Comparison of ENCODE assay signal across 17 cellular contexts in the genomic region with DNA sequence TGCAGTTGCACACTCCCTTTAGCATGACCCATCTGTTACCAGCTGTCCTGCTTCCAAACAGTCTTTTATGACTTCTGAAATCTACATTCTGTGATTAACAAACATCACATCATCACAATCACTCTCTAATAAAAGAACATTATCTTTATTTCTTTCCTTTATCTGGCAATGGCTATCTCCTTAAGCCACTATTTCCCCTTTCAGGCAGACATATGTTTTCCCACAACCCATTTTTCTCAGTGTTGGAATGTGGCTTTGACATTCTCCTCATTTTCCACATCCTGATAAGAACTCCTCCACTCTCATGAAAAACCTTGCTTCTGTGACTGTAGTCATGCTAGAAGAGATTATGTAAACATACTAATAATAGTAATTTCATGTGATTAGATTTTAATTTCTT.
DNase-seq lines count a peak whose midpoint lies in the region; FAIRE-seq and TF ChIP-seq lines count a peak whose summit lies in the region.
"Had no signal": no experiment of that assay in that cellular context is flagged by ENCODE, and none has a peak within 500 bp of the region (broad histone marks: within the 10 kb centered on the region; RNA-seq: fewer than 3 reads in every experiment).

No MANE protein-coding gene starts in this region.

- H3K36me3 Mint-ChIP-seq in astrocyte (ENCODE audit: low read depth, unreplicated experiment): no peaks in the 10 kb centered on the region
- no peaks in the 10 kb centered on the region for H3K36me3 Mint-ChIP-seq in activated CD4-positive, alpha-beta memory T cell treated with anti-CD3 and anti-CD28 coated beads, Interleukin-2, amount 10 ng/mL, durations not matched to agents 7 days and 5 days (ENCODE audit: low read depth)
- no peaks in the 10 kb centered on the region for H3K36me3 Mint-ChIP-seq in activated naive CD4-positive, alpha-beta T cell treated with anti-CD3 and anti-CD28 coated beads, Interleukin-2, amount 10 ng/mL, durations not matched to agents 7 days and 5 days

- H3K4me1 ChIP-seq in astrocyte (ENCODE audit: insufficient read depth, low read length) (peaks cover 5% of the 10 kb centered on the region), mesodermal cell (ENCODE audit: control insufficient read depth, insufficient read depth, low read length, poor library complexity, severe bottlenecking) (no peaks in the 10 kb centered on the region)

- TF ChIP-seq CTCF in AG09309 (IDR thresholded peaks at IDR 0.05; ENCODE audit: control insufficient read depth, insufficient read depth, low read depth, low read length, missing control alignments) (no peak), astrocyte (IDR thresholded peaks at IDR 0.05; ENCODE audit: insufficient read depth, low read depth, low read length) (no peak), fibroblast of the aortic adventitia (IDR thresholded peaks at IDR 0.05; ENCODE audit: insufficient read depth, low read length) (no peak)

- H3K27ac ChIP-seq in astrocyte (ENCODE audit: low read depth, low read length): peak overlapping the region; percentile 47
- peak overlapping the region; percentile 11 for H3K27ac ChIP-seq in mesodermal cell (ENCODE audit: low read depth, low read length, severe bottlenecking)
- H3K27ac ChIP-seq: A549, C4-2B, KMS-11, PC-9 had no signal

- H3K79me2 ChIP-seq in astrocyte (ENCODE audit: insufficient read depth, low read length): no peaks in the 10 kb centered on the region

- CTCF ChIA-PET in activated CD4-positive, alpha-beta memory T cell treated with anti-CD3 and anti-CD28 coated beads, Interleukin-2, amount 10 ng/mL, durations not matched to agents 7 days and 5 days (lab: Charles Lee): interaction anchor here (1.4 kb wide), 1 partner anchor 12 kb away, joined by 4 read pairs; no protein-coding TSS in a partner anchor
- CTCF ChIA-PET in activated naive CD4-positive, alpha-beta T cell treated with anti-CD3 and anti-CD28 coated beads, Interleukin-2, amount 10 ng/mL, durations not matched to agents 7 days and 5 days (lab: Charles Lee): no interaction called here

- H3K4me3 Mint-ChIP-seq in astrocyte (ENCODE audit: unreplicated experiment): no peak overlapping the region
- H3K4me3 Mint-ChIP-seq in activated CD4-positive, alpha-beta memory T cell treated with anti-CD3 and anti-CD28 coated beads, Interleukin-2, amount 10 ng/mL, durations not matched to agents 7 days and 5 days: no peak overlapping the region
- H3K4me3 Mint-ChIP-seq in activated naive CD4-positive, alpha-beta T cell treated with anti-CD3 and anti-CD28 coated beads, Interleukin-2, amount 10 ng/mL, durations not matched to agents 7 days and 5 days: no peak overlapping the region

- H3K27me3 Mint-ChIP-seq in astrocyte (ENCODE audit: low read depth, unreplicated experiment): no peaks in the 10 kb centered on the region
- peaks cover 2% of the 10 kb centered on the region for H3K27me3 Mint-ChIP-seq in activated CD4-positive, alpha-beta memory T cell treated with anti-CD3 and anti-CD28 coated beads, Interleukin-2, amount 10 ng/mL, durations not matched to agents 7 days and 5 days
- H3K27me3 Mint-ChIP-seq in activated naive CD4-positive, alpha-beta T cell treated with anti-CD3 and anti-CD28 coated beads, Interleukin-2, amount 10 ng/mL, durations not matched to agents 7 days and 5 days: peaks cover 4% of the 10 kb centered on the region

- FAIRE-seq in astrocyte (lab: Jason Lieb, UNC): no peak
- FAIRE-seq: A549, H1 had no signal

- H4K20me1 ChIP-seq in astrocyte (ENCODE audit: insufficient read depth, low read length): no peaks in the 10 kb centered on the region

- no peak overlapping the region for H2AFZ ChIP-seq in astrocyte (ENCODE audit: low read depth, low read length)
- H2AFZ ChIP-seq: PC-9 had no signal

- H3K4me3 ChIP-seq in AG09309 (ENCODE audit: control insufficient read depth, low read depth, low read length) (no peak overlapping the region), astrocyte (ENCODE audit: insufficient read depth, low read depth, low read length) (no peak overlapping the region), fibroblast of the aortic adventitia (ENCODE audit: low read depth, low read length) (no peak overlapping the region), mesodermal cell (ENCODE audit: extremely low read depth, insufficient read depth, low read length, poor library complexity, severe bottlenecking) (no peak overlapping the region)
- H3K4me3 ChIP-seq: A549, PC-9 had no signal

- H3K36me3 ChIP-seq in astrocyte (ENCODE audit: insufficient read depth, low read length): no peaks in the 10 kb centered on the region
- no peaks in the 10 kb centered on the region for H3K36me3 ChIP-seq in mesodermal cell (ENCODE audit: control insufficient read depth, insufficient read depth, low read length)

- H3K9me3 ChIP-seq in astrocyte (ENCODE audit: insufficient read depth, low read depth, low read length) (no peaks in the 10 kb centered on the region), mesodermal cell (ENCODE audit: control insufficient read depth, low read length) (no peaks in the 10 kb centered on the region)
- H3K9me3 ChIP-seq: A549 had no signal

- POLR2A ChIA-PET in activated CD4-positive, alpha-beta memory T cell treated with anti-CD3 and anti-CD28 coated beads, Interleukin-2, amount 10 ng/mL, durations not matched to agents 7 days and 5 days (lab: Charles Lee): no interaction called here

- no peak overlapping the region for H3K9ac ChIP-seq in astrocyte (ENCODE audit: low read length)
- H3K9ac ChIP-seq: KMS-11 had no signal

- peaks cover 3% of the 10 kb centered on the region for H3K4me1 Mint-ChIP-seq in astrocyte (ENCODE audit: low read depth, unreplicated experiment)
- no peaks in the 10 kb centered on the region for H3K4me1 Mint-ChIP-seq in activated CD4-positive, alpha-beta memory T cell treated with anti-CD3 and anti-CD28 coated beads, Interleukin-2, amount 10 ng/mL, durations not matched to agents 7 days and 5 days
- H3K4me1 Mint-ChIP-seq in activated naive CD4-positive, alpha-beta T cell treated with anti-CD3 and anti-CD28 coated beads, Interleukin-2, amount 10 ng/mL, durations not matched to agents 7 days and 5 days: no peaks in the 10 kb centered on the region

- H3K27me3 ChIP-seq in astrocyte (ENCODE audit: insufficient read depth, low read length): no peaks in the 10 kb centered on the region

- DNase-seq in AG09309 (ENCODE audit: low read depth): peak; percentile 13
- DNase-seq in astrocyte (ENCODE audit: low read depth): peak; percentile 86
- DNase-seq in fibroblast of the aortic adventitia (ENCODE audit: low read depth): peak; percentile 80
- DNase-seq in activated T-cell treated with anti-CD3 and anti-CD28 coated beads, Interleukin-2, amount 50 U/mL, for 48 hours: no peak
- DNase-seq in dedifferentiated amniotic fluid mesenchymal stem cell (ENCODE audit: extremely low spot score): no peak
- no peak for DNase-seq in activated CD4-positive, alpha-beta memory T cell treated with anti-CD3 and anti-CD28 coated beads, Interleukin-2, amount 10 ng/mL, durations not matched to agents 7 days and 5 days
- DNase-seq in activated naive CD4-positive, alpha-beta T cell treated with anti-CD3 and anti-CD28 coated beads, Interleukin-2, amount 10 ng/mL, durations not matched to agents 7 days and 5 days: no peak
- DNase-seq: NCI-H1048, NCI-H146, NCI-H2081, NCI-H510A treated with DMSO at 0.1 percent for 48 hours, PC-9 had no signal

- H3K27ac Mint-ChIP-seq in astrocyte (ENCODE audit: unreplicated experiment): no peak overlapping the region
- H3K27ac Mint-ChIP-seq in activated CD4-positive, alpha-beta memory T cell treated with anti-CD3 and anti-CD28 coated beads, Interleukin-2, amount 10 ng/mL, durations not matched to agents 7 days and 5 days: no peak overlapping the region
- H3K27ac Mint-ChIP-seq in activated naive CD4-positive, alpha-beta T cell treated with anti-CD3 and anti-CD28 coated beads, Interleukin-2, amount 10 ng/mL, durations not matched to agents 7 days and 5 days: no peak overlapping the region

- H3K9me3 Mint-ChIP-seq in astrocyte (ENCODE audit: unreplicated experiment): no peaks in the 10 kb centered on the region
- H3K9me3 Mint-ChIP-seq in activated CD4-positive, alpha-beta memory T cell treated with anti-CD3 and anti-CD28 coated beads, Interleukin-2, amount 10 ng/mL, durations not matched to agents 7 days and 5 days: no peaks in the 10 kb centered on the region
- H3K9me3 Mint-ChIP-seq in activated naive CD4-positive, alpha-beta T cell treated with anti-CD3 and anti-CD28 coated beads, Interleukin-2, amount 10 ng/mL, durations not matched to agents 7 days and 5 days: no peaks in the 10 kb centered on the region

- peak overlapping the region; percentile 18 for H3K4me2 ChIP-seq in astrocyte (ENCODE audit: low read length)
- H3K4me2 ChIP-seq: A549, KMS-11, PC-9 had no signal

Comparison
In these comparisons a context has a peak if more than half of its experiments do, and no peak if none do; other contexts are left out.
1. DNase-seq: peak in AG09309 (single experiment), astrocyte (single experiment) and fibroblast of the aortic adventitia (single experiment); none in activated T-cell treated with anti-CD3 and anti-CD28 coated beads, Interleukin-2, amount 50 U/mL, for 48 hours (0 of 2), dedifferentiated amniotic fluid mesenchymal stem cell (single experiment), activated CD4-positive, alpha-beta memory T cell treated with anti-CD3 and anti-CD28 coated beads, Interleukin-2, amount 10 ng/mL, durations not matched to agents 7 days and 5 days (single experiment) and activated naive CD4-positive, alpha-beta T cell treated with anti-CD3 and anti-CD28 coated beads, Interleukin-2, amount 10 ng/mL, durations not matched to agents 7 days and 5 days (single experiment).